Comparison of ENCODE assay signal across 19 cellular contexts in the genomic region with DNA sequence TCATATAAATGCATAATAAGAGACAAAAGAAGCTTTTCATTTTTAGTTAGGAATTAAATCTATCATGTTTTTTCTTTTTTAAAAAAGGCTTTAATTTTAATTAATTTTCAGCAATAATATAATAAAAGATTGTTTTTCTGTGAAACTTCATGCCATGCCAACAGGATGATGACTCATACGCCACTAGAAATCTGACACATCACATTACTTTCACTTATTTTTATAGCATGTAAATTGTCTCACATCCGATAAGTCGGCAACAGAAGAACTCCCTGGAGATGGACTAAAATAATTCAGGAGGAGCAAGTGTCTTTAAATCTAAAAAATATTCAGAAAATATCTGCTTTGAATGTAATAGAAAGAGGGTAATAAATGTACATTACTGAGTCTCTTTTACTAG.
A peak's percentile ranks its signal among the peaks of the same experiment; 100 is the strongest.
DNase-seq lines count a peak whose midpoint lies in the region; ATAC-seq, FAIRE-seq and TF ChIP-seq lines count a peak whose summit lies in the region.
"Had no signal": no experiment of that assay in that cellular context is flagged by ENCODE, and none has a peak within 500 bp of the region (broad histone marks: within the 10 kb centered on the region; RNA-seq: fewer than 3 reads in every experiment).

No MANE protein-coding gene starts in this region.

- no peak overlapping the region for H3K9ac ChIP-seq in astrocyte (ENCODE audit: low read length)
- H3K9ac ChIP-seq: parathyroid adenoma had no signal

- H3K36me3 Mint-ChIP-seq in astrocyte (ENCODE audit: low read depth, unreplicated experiment) = no peaks in the 10 kb centered on the region
- no peaks in the 10 kb centered on the region for H3K36me3 Mint-ChIP-seq in activated naive CD4-positive, alpha-beta T cell treated with anti-CD3 and anti-CD28 coated beads, Interleukin-2, amount 10 ng/mL, durations not matched to agents 7 days and 5 days
- no peaks in the 10 kb centered on the region for H3K36me3 Mint-ChIP-seq in CD4-positive, alpha-beta memory T cell
- H3K36me3 Mint-ChIP-seq: activated naive CD4-positive, alpha-beta T cell treated with anti-CD3 and anti-CD28 coated beads, Interleukin-2, amount 50 U/mL, for 72 hours; type B pancreatic cell had no signal

- no peaks in the 10 kb centered on the region for H3K79me2 ChIP-seq in astrocyte (ENCODE audit: insufficient read depth, low read length)
- H3K79me2 ChIP-seq: parathyroid adenoma had no signal

- H3K4me1 Mint-ChIP-seq in astrocyte (ENCODE audit: low read depth, unreplicated experiment) = peaks cover 11% of the 10 kb centered on the region
- H3K4me1 Mint-ChIP-seq in activated naive CD4-positive, alpha-beta T cell treated with anti-CD3 and anti-CD28 coated beads, Interleukin-2, amount 10 ng/mL, durations not matched to agents 7 days and 5 days = no peaks in the 10 kb centered on the region
- no peaks in the 10 kb centered on the region for H3K4me1 Mint-ChIP-seq in CD4-positive, alpha-beta memory T cell

- ATAC-seq in A549 (no peak), foreskin keratinocyte (peak; percentile 15), GM21528 (IDR thresholded peaks at IDR 0.05; ENCODE audit: low FRiP score, unreplicated experiment) (no peak)
- ATAC-seq: activated naive CD4-positive, alpha-beta T cell treated with anti-CD3 and anti-CD28 coated beads, Interleukin-2, amount 50 U/mL, for 72 hours; mucosa of descending colon had no signal

- intact Hi-C loops in CD4-positive, alpha-beta memory T cell (cut with micrococcal nuclease) = no loop called here

- DNase-seq in A549 (ENCODE audit: low read depth in 1 of 2, low spot score in 1 of 2) (no peak), HS-5 (ENCODE audit: low read depth) (peak; percentile 49), astrocyte (ENCODE audit: low read depth) (peak; percentile 57), foreskin keratinocyte (peak in 1 of 2 donors; percentile 63), GM13977 (ENCODE audit: low spot score) (no peak)
- DNase-seq in activated naive CD4-positive, alpha-beta T cell treated with anti-CD3 and anti-CD28 coated beads, Interleukin-2, amount 10 ng/mL, durations not matched to agents 7 days and 5 days = no peak
- no peak for DNase-seq in CD4-positive, alpha-beta memory T cell
- DNase-seq: DMS79 treated with DMSO at 0.1 percent for 48 hours, mucosa of descending colon, NCI-H1436, NCI-H524 treated with DMSO at 0.1 percent for 48 hours, Right ventricle myocardium superior had no signal

- no peaks in the 10 kb centered on the region for H3K27me3 Mint-ChIP-seq in astrocyte (ENCODE audit: low read depth, unreplicated experiment)
- H3K27me3 Mint-ChIP-seq in activated naive CD4-positive, alpha-beta T cell treated with anti-CD3 and anti-CD28 coated beads, Interleukin-2, amount 10 ng/mL, durations not matched to agents 7 days and 5 days = no peaks in the 10 kb centered on the region
- no peaks in the 10 kb centered on the region for H3K27me3 Mint-ChIP-seq in CD4-positive, alpha-beta memory T cell
- H3K27me3 Mint-ChIP-seq: type B pancreatic cell had no signal

- H3K9me3 ChIP-seq in A549 (no peaks in the 10 kb centered on the region), astrocyte (ENCODE audit: insufficient read depth, low read depth, low read length) (no peaks in the 10 kb centered on the region)
- H3K9me3 ChIP-seq in CD4-positive, alpha-beta memory T cell (ENCODE audit: control insufficient read depth in 1 of 2, low read length in 2 of 2) = no peaks in the 10 kb centered on the region
- H3K9me3 ChIP-seq: mucosa of descending colon had no signal

- no peak for TF ChIP-seq RAD21 in A549 (conservative IDR thresholded peaks at IDR 0.05 in 1 of 2, IDR thresholded peaks at IDR 0.05 in 1 of 2)

- WGBS in A549 (ENCODE audit: missing lambda C conversion rate) = 34% methylated on average over 3 of the region's 3 CpGs

- H3K4me3 ChIP-seq in A549 (no peak overlapping the region), astrocyte (ENCODE audit: insufficient read depth, low read depth, low read length) (no peak overlapping the region)
- H3K4me3 ChIP-seq in CD4-positive, alpha-beta memory T cell (ENCODE audit: low read length in 2 of 2) = no peak overlapping the region
- H3K4me3 ChIP-seq: mucosa of descending colon had no signal

- no peaks in the 10 kb centered on the region for H4K20me1 ChIP-seq in astrocyte (ENCODE audit: insufficient read depth, low read length)

- no peak overlapping the region for H2AFZ ChIP-seq in astrocyte (ENCODE audit: low read depth, low read length)
- H2AFZ ChIP-seq: parathyroid adenoma had no signal

- POLR2A ChIA-PET in A549 (lab: Yijun Ruan, JAX) = no interaction called here
- POLR2A ChIA-PET in CD4-positive, alpha-beta memory T cell (lab: Charles Lee; ENCODE audit: partially characterized antibody) = no interaction called here

- H3K9me3 Mint-ChIP-seq in astrocyte (ENCODE audit: unreplicated experiment) = no peaks in the 10 kb centered on the region
- H3K9me3 Mint-ChIP-seq in activated naive CD4-positive, alpha-beta T cell treated with anti-CD3 and anti-CD28 coated beads, Interleukin-2, amount 10 ng/mL, durations not matched to agents 7 days and 5 days = no peaks in the 10 kb centered on the region
- peaks cover 0 to 4% (median 0%) of the 10 kb centered on the region in 8 donors for H3K9me3 Mint-ChIP-seq in CD4-positive, alpha-beta memory T cell

- FAIRE-seq in A549 (lab: Jason Lieb, UNC) (no peak), astrocyte (lab: Jason Lieb, UNC) (no peak)
- FAIRE-seq: colon, frontal cortex, islet of Langerhans had no signal

- TF ChIP-seq CTCF in A549 (IDR thresholded peaks at IDR 0.05) = no peak
- TF ChIP-seq CTCF in astrocyte (IDR thresholded peaks at IDR 0.05; ENCODE audit: insufficient read depth, low read depth, low read length) = no peak
- no peak for TF ChIP-seq CTCF in foreskin keratinocyte (conservative IDR thresholded peaks at IDR 0.05)
- no peak for TF ChIP-seq CTCF in GM13977 (IDR thresholded peaks at IDR 0.05; ENCODE audit: extremely low read depth, insufficient read depth, missing control alignments)

- no peak overlapping the region for H3K4me3 Mint-ChIP-seq in astrocyte (ENCODE audit: unreplicated experiment)
- no peak overlapping the region for H3K4me3 Mint-ChIP-seq in activated naive CD4-positive, alpha-beta T cell treated with anti-CD3 and anti-CD28 coated beads, Interleukin-2, amount 10 ng/mL, durations not matched to agents 7 days and 5 days
- H3K4me3 Mint-ChIP-seq in CD4-positive, alpha-beta memory T cell = no peak overlapping the region
- H3K4me3 Mint-ChIP-seq: type B pancreatic cell had no signal

- H3K27ac Mint-ChIP-seq in astrocyte (ENCODE audit: unreplicated experiment) = no peak overlapping the region
- H3K27ac Mint-ChIP-seq in activated naive CD4-positive, alpha-beta T cell treated with anti-CD3 and anti-CD28 coated beads, Interleukin-2, amount 10 ng/mL, durations not matched to agents 7 days and 5 days = no peak overlapping the region
- no peak overlapping the region for H3K27ac Mint-ChIP-seq in CD4-positive, alpha-beta memory T cell
- H3K27ac Mint-ChIP-seq: activated naive CD4-positive, alpha-beta T cell treated with anti-CD3 and anti-CD28 coated beads, Interleukin-2, amount 50 U/mL, for 72 hours; type B pancreatic cell had no signal

- H3K27ac ChIP-seq in A549 = no peak overlapping the region
- no peak overlapping the region for H3K27ac ChIP-seq in astrocyte (ENCODE audit: low read depth, low read length)
- H3K27ac ChIP-seq in foreskin keratinocyte = no peak overlapping the region
- no peak overlapping the region for H3K27ac ChIP-seq in CD4-positive, alpha-beta memory T cell (ENCODE audit: low read depth, low read length)
- H3K27ac ChIP-seq: parathyroid adenoma had no signal

- CTCF ChIA-PET in A549 (lab: Yijun Ruan, JAX) = no interaction called here
- CTCF ChIA-PET in activated naive CD4-positive, alpha-beta T cell treated with anti-CD3 and anti-CD28 coated beads, Interleukin-2, amount 10 ng/mL, durations not matched to agents 7 days and 5 days (lab: Charles Lee) = no interaction called here
- CTCF ChIA-PET in CD4-positive, alpha-beta memory T cell (lab: Charles Lee; ENCODE audit: partially characterized antibody) = no interaction called here

- no peaks in the 10 kb centered on the region for H3K4me1 ChIP-seq in A549
- H3K4me1 ChIP-seq in astrocyte (ENCODE audit: insufficient read depth, low read length) = peaks cover 13% of the 10 kb centered on the region
- H3K4me1 ChIP-seq in foreskin keratinocyte = peaks cover 38% of the 10 kb centered on the region
- H3K4me1 ChIP-seq in CD4-positive, alpha-beta memory T cell (ENCODE audit: insufficient read depth, low read length) = no peaks in the 10 kb centered on the region
- H3K4me1 ChIP-seq: parathyroid adenoma had no signal

- no peak for TF ChIP-seq POLR2A in A549 (IDR thresholded peaks at IDR 0.05; ENCODE audit: low read length)

- H3K27me3 ChIP-seq in astrocyte (ENCODE audit: insufficient read depth, low read length) = no peaks in the 10 kb centered on the region
- H3K27me3 ChIP-seq in foreskin keratinocyte = no peaks in the 10 kb centered on the region
- H3K27me3 ChIP-seq in CD4-positive, alpha-beta memory T cell (ENCODE audit: insufficient read depth, low read length) = no peaks in the 10 kb centered on the region

- H3K4me2 ChIP-seq in A549 (no peak overlapping the region), astrocyte (ENCODE audit: low read length) (peak overlapping the region; percentile 32)

- H3K36me3 ChIP-seq in astrocyte (ENCODE audit: insufficient read depth, low read length) = no peaks in the 10 kb centered on the region
- no peaks in the 10 kb centered on the region for H3K36me3 ChIP-seq in CD4-positive, alpha-beta memory T cell (ENCODE audit: insufficient read depth, low read length)

- in situ Hi-C loops in GM13977 (cut with MboI; ENCODE audit: low pct_unique_long_range_greater_than_20kb, low sequenced_read_pairs, unreplicated experiment) = no loop called here

- no peak for TF ChIP-seq EP300 in A549 (IDR thresholded peaks at IDR 0.05)

TF ChIP-seq in A549, 52 proteins besides CTCF, POLR2A, EP300 and RAD21:
- TF ChIP-seq BCL3 (IDR thresholded peaks at IDR 0.05) (no peak), FOSL2 (IDR thresholded peaks at IDR 0.05) (no peak), FOSL2 (CRISPR knock-in tag; IDR thresholded peaks at IDR 0.05) (peak; percentile 44; the same call in 1 of the 2 replicates)

Comparison
In these comparisons a context has a peak if more than half of its experiments do, and no peak if none do; other contexts are left out.
1. DNase-seq: peak in HS-5 (single experiment) and astrocyte (single experiment); none in A549 (0 of 2), activated naive CD4-positive, alpha-beta T cell treated with anti-CD3 and anti-CD28 coated beads, Interleukin-2, amount 10 ng/mL, durations not matched to agents 7 days and 5 days (single experiment), GM13977 (single experiment) and CD4-positive, alpha-beta memory T cell (0 of 5).